In the genomic region with DNA sequence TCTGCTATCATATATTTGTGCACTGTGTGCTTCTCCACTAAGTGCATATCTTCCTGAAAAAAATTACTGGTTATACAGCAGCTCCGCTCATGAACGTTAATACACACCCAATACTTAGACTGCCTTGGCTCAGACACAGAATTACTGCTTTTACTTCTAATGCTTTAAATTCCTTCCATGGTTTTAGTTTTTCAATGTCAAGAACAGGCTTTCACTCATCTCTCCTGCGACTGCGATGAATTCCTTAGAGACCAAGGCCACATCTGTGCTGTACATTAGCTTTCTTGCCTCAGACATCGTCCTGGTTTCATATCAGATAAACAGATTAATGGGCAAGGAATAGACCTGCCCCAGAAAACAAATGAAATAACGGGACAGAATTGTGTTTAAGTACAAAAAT, we compare ENCODE assay signal across 32 cellular contexts.
"Had no signal": no experiment of that assay in that cellular context is flagged by ENCODE, and none has a peak within 500 bp of the region (broad histone marks: within the 10 kb centered on the region; RNA-seq: fewer than 3 reads in every experiment).

No MANE protein-coding gene starts in this region.

- DNase-seq: caudate nucleus; cerebellar nuclear complex; colonic mucosa; effector CD8-positive, alpha-beta T cell; endodermal cell; foreskin keratinocyte; heart right ventricle; hippocampal formation; immature natural killer cell; left ventricle myocardium superior; lower lobe of right lung; mucosa of descending colon; naive B cell; stimulated activated CD4-positive, alpha-beta T cell treated with anti-CD3 and anti-CD28 coated beads, Interleukin-12 subunit alpha, Interleukin-12 subunit beta, amount 100 ng/mL, for 4 hours; stimulated activated CD4-positive, alpha-beta T cell treated with anti-CD3 and anti-CD28 coated beads, Interleukin-1b, Interleukin-23, amount 100 ng/mL, for 48 hours; stimulated activated CD4-positive, alpha-beta T cell treated with anti-CD3 and anti-CD28 coated beads, Interleukin-4, amount 100 ng/mL, for 1 hour; stimulated activated CD8-positive, alpha-beta memory T cell treated with anti-CD3 and anti-CD28 coated beads, Interleukin-4, amount 100 ng/mL, for 48 hours; stimulated activated naive CD4-positive, alpha-beta T cell treated with Interleukin-2 at 50 U/mL for 16 hours; stomach; tibial artery; upper lobe of left lung had no signal

- ATAC-seq: esophagus mucosa, foreskin keratinocyte, gastroesophageal sphincter, heart right ventricle, left ventricle myocardium superior, lower lobe of right lung, mucosa of descending colon, sciatic nerve had no signal

- H3K27ac Mint-ChIP-seq: dendritic cell treated with granulocyte-macrophage colony-stimulating factor and Interleukin-4, amounts not matched to agents 40 ng/mL and 50 ng/mL, for 4 days; endodermal cell; immature natural killer cell had no signal

- H3K27me3 ChIP-seq: colonic mucosa, gastroesophageal sphincter, stomach, tibial artery, upper lobe of left lung had no signal

- H3K36me3 ChIP-seq: colonic mucosa, gastroesophageal sphincter, heart right ventricle, lower lobe of right lung, neutrophil, prostate gland, right atrium auricular region, stomach, tibial artery, upper lobe of left lung had no signal

- H3K9me3 ChIP-seq: colonic mucosa, gastroesophageal sphincter, heart right ventricle, lower lobe of right lung, mucosa of descending colon, neutrophil, prostate gland, right atrium auricular region, stomach, tibial artery, upper lobe of left lung had no signal

- H3K4me1 ChIP-seq: colonic mucosa, foreskin keratinocyte, parathyroid adenoma, prostate gland had no signal

- H3K4me3 ChIP-seq: colonic mucosa, gastroesophageal sphincter, heart right ventricle, lower lobe of right lung, mucosa of descending colon, prostate gland, right atrium auricular region, smooth muscle cell, stomach, tibial artery, upper lobe of left lung had no signal

- H3K9me3 Mint-ChIP-seq: dendritic cell treated with granulocyte-macrophage colony-stimulating factor and Interleukin-4, amounts not matched to agents 40 ng/mL and 50 ng/mL, for 4 days; endodermal cell; immature natural killer cell; naive B cell; neural crest cell had no signal

- H3K27ac ChIP-seq: colonic mucosa, epithelial cell of prostate, foreskin keratinocyte, gastroesophageal sphincter, heart right ventricle, lower lobe of right lung, neutrophil, parathyroid adenoma, prostate gland, right atrium auricular region, stomach, tibial artery, upper lobe of left lung had no signal

- H3K4me3 Mint-ChIP-seq: dendritic cell treated with granulocyte-macrophage colony-stimulating factor and Interleukin-4, amounts not matched to agents 40 ng/mL and 50 ng/mL, for 4 days; endodermal cell; immature natural killer cell; naive B cell; neural crest cell had no signal

- H3K36me3 Mint-ChIP-seq: immature natural killer cell, naive B cell had no signal
